In the genomic region with DNA sequence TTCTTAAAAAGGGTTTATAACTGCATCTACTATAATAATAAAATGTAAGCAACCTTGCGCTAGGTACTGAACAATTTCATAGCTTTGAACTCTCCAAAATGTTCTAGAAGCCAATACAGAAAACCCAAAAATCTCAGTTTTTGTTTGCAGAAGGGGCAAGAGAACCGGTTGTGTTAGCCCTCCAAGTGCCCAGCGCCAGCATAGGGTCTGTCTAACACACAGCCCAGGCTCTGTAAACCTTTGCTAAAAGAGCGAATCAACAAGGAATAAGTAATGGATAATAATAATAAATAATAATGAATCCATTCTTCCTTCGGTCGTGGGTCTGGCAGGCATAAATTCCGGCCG, we compare ENCODE assay signal across 8 cellular contexts. TPM values are rescaled to one million over a fixed set of nuclear protein-coding genes. Genes with fewer than 3 reads are reported as not detected.
DNase-seq lines count a peak whose midpoint lies in the region; ATAC-seq and TF ChIP-seq lines count a peak whose summit lies in the region.

No MANE protein-coding gene starts in this region.

- H3K27ac Mint-ChIP-seq in Caco-2 (ENCODE audit: unreplicated experiment): no peak overlapping the region
- no peak overlapping the region for H3K27ac Mint-ChIP-seq in activated naive CD8-positive, alpha-beta T cell treated with anti-CD3 and anti-CD28 coated beads, Interleukin-2, amount 50 U/mL, for 24 hours
- H3K27ac Mint-ChIP-seq in natural killer cell treated with Interleukin-12 subunit alpha and Interleukin-12 subunit beta and Interleukin-15 and Interleukin-18, amount 100 ng/mL, for 72 hours: no peak overlapping the region

- peaks cover 4% of the 10 kb centered on the region for H3K4me1 Mint-ChIP-seq in Caco-2 (ENCODE audit: low read depth, unreplicated experiment)
- H3K4me1 Mint-ChIP-seq in activated naive CD8-positive, alpha-beta T cell treated with anti-CD3 and anti-CD28 coated beads, Interleukin-2, amount 50 U/mL, for 24 hours: peaks cover 27% of the 10 kb centered on the region
- H3K4me1 Mint-ChIP-seq in natural killer cell treated with Interleukin-12 subunit alpha and Interleukin-12 subunit beta and Interleukin-15 and Interleukin-18, amount 100 ng/mL, for 72 hours (ENCODE audit: low read depth in 2 of 2): peaks cover 8 to 15% of the 10 kb centered on the region in 2 donors

- H3K27me3 Mint-ChIP-seq in Caco-2 (ENCODE audit: insufficient read depth, unreplicated experiment): no peaks in the 10 kb centered on the region
- no peaks in the 10 kb centered on the region for H3K27me3 Mint-ChIP-seq in activated naive CD8-positive, alpha-beta T cell treated with anti-CD3 and anti-CD28 coated beads, Interleukin-2, amount 50 U/mL, for 24 hours
- no peaks in the 10 kb centered on the region for H3K27me3 Mint-ChIP-seq in natural killer cell treated with Interleukin-12 subunit alpha and Interleukin-12 subunit beta and Interleukin-15 and Interleukin-18, amount 100 ng/mL, for 72 hours

- H3K36me3 Mint-ChIP-seq in Caco-2 (ENCODE audit: insufficient read depth, unreplicated experiment): peaks cover 23% of the 10 kb centered on the region
- H3K36me3 Mint-ChIP-seq in activated naive CD8-positive, alpha-beta T cell treated with anti-CD3 and anti-CD28 coated beads, Interleukin-2, amount 50 U/mL, for 24 hours (ENCODE audit: low read depth): peaks cover 19% of the 10 kb centered on the region
- peaks cover 5% of the 10 kb centered on the region for H3K36me3 Mint-ChIP-seq in natural killer cell treated with Interleukin-12 subunit alpha and Interleukin-12 subunit beta and Interleukin-15 and Interleukin-18, amount 100 ng/mL, for 72 hours

- peak overlapping the region; percentile 52 for H3K4me3 ChIP-seq in Caco-2 (ENCODE audit: low read depth, low read length)

- H3K4me3 Mint-ChIP-seq in Caco-2 (ENCODE audit: unreplicated experiment): peak overlapping the region; percentile 74
- peak overlapping the region; percentile 14 for H3K4me3 Mint-ChIP-seq in activated naive CD8-positive, alpha-beta T cell treated with anti-CD3 and anti-CD28 coated beads, Interleukin-2, amount 50 U/mL, for 24 hours
- no peak overlapping the region for H3K4me3 Mint-ChIP-seq in natural killer cell treated with Interleukin-12 subunit alpha and Interleukin-12 subunit beta and Interleukin-15 and Interleukin-18, amount 100 ng/mL, for 72 hours

- no peaks in the 10 kb centered on the region for H3K9me3 ChIP-seq in Caco-2

- intact Hi-C loops in Caco-2 (cut with micrococcal nuclease; ENCODE audit: unreplicated experiment): loop anchor here (5.0 kb wide), 1 partner anchor 243 kb away; no protein-coding TSS in a partner anchor

- no peaks in the 10 kb centered on the region for H3K9me3 Mint-ChIP-seq in Caco-2 (ENCODE audit: unreplicated experiment)
- H3K9me3 Mint-ChIP-seq in activated naive CD8-positive, alpha-beta T cell treated with anti-CD3 and anti-CD28 coated beads, Interleukin-2, amount 50 U/mL, for 24 hours: no peaks in the 10 kb centered on the region
- H3K9me3 Mint-ChIP-seq in natural killer cell treated with Interleukin-12 subunit alpha and Interleukin-12 subunit beta and Interleukin-15 and Interleukin-18, amount 100 ng/mL, for 72 hours: no peaks in the 10 kb centered on the region

- no TSS peak for BruUV-seq in Caco-2 (replicated peaks; lab: Mats Ljungman, UMichigan)

- H3K4me1 ChIP-seq in Caco-2: peaks cover 4% of the 10 kb centered on the region; the same call in 1 of the 2 replicates

- ATAC-seq in HG02759 (IDR thresholded peaks at IDR 0.05; ENCODE audit: unreplicated experiment) (peak; percentile 15), HG02973 (IDR thresholded peaks at IDR 0.05; ENCODE audit: unreplicated experiment) (no peak)
- ATAC-seq in activated naive CD8-positive, alpha-beta T cell treated with anti-CD3 and anti-CD28 coated beads, Interleukin-2, amount 50 U/mL, for 24 hours: peak; percentile 24
- peak; percentile 5 to 21 for ATAC-seq in natural killer cell treated with Interleukin-12 subunit alpha and Interleukin-12 subunit beta and Interleukin-15 and Interleukin-18, amount 100 ng/mL, for 72 hours

- POLR2A ChIA-PET in Caco-2 (lab: Charles Lee): no interaction called here

- no peaks in the 10 kb centered on the region for H3K27me3 ChIP-seq in Caco-2 (replicated peaks; ENCODE audit: control insufficient read depth, insufficient read depth, low read length)

- no peaks in the 10 kb centered on the region for H3K36me3 ChIP-seq in Caco-2 (ENCODE audit: control insufficient read depth, insufficient read depth, low read length)

- DNase-seq in Caco-2: no peak
- no peak for DNase-seq in activated naive CD8-positive, alpha-beta T cell treated with anti-CD3 and anti-CD28 coated beads, Interleukin-2, amount 50 U/mL, for 24 hours
- no peak for DNase-seq in natural killer cell treated with Interleukin-12 subunit alpha and Interleukin-12 subunit beta and Interleukin-15 and Interleukin-18, amount 100 ng/mL, for 72 hours (ENCODE audit: low spot score)
- no peak for DNase-seq in DMS114 treated with DMSO at 0.1 percent for 48 hours (lab: John Stamatoyannopoulos, UW; ENCODE audit: unreplicated experiment)
- DNase-seq in retina: no peak
- DNase-seq in EL: no peak

- CTCF ChIA-PET in Caco-2 (lab: Charles Lee): no interaction called here

- TF ChIP-seq CTCF in Caco-2 (IDR thresholded peaks at IDR 0.05; ENCODE audit: insufficient read depth in 1 of 2, low read depth in 1 of 2, low read length in 1 of 2, severe bottlenecking in 1 of 2, unreplicated experiment in 1 of 2): no peak

RNA-seq across cellular contexts. Expression of a gene that starts 0.3 kb away (rescaled TPM):
- 16.4 and 18.7 TPM in 2 replicates for total RNA-seq in Caco-2 (2022)
- 10 to 100 TPM; 20.2 to 38.0 TPM for total RNA-seq in natural killer cell treated with Interleukin-12 subunit alpha and Interleukin-12 subunit beta and Interleukin-15 and Interleukin-18, amount 100 ng/mL, for 72 hours
